Comparison of ENCODE assay signal across 1 cellular context in genomic region chr13:99425485-99426341, GRCh38.
TF ChIP-seq lines count a peak whose summit lies in the region.

No MANE protein-coding gene starts in this region.

TF ChIP-seq in GM23338, 12 proteins besides CTCF, POLR2A, EP300 and RAD21:
- TF ChIP-seq, protein P1, sequence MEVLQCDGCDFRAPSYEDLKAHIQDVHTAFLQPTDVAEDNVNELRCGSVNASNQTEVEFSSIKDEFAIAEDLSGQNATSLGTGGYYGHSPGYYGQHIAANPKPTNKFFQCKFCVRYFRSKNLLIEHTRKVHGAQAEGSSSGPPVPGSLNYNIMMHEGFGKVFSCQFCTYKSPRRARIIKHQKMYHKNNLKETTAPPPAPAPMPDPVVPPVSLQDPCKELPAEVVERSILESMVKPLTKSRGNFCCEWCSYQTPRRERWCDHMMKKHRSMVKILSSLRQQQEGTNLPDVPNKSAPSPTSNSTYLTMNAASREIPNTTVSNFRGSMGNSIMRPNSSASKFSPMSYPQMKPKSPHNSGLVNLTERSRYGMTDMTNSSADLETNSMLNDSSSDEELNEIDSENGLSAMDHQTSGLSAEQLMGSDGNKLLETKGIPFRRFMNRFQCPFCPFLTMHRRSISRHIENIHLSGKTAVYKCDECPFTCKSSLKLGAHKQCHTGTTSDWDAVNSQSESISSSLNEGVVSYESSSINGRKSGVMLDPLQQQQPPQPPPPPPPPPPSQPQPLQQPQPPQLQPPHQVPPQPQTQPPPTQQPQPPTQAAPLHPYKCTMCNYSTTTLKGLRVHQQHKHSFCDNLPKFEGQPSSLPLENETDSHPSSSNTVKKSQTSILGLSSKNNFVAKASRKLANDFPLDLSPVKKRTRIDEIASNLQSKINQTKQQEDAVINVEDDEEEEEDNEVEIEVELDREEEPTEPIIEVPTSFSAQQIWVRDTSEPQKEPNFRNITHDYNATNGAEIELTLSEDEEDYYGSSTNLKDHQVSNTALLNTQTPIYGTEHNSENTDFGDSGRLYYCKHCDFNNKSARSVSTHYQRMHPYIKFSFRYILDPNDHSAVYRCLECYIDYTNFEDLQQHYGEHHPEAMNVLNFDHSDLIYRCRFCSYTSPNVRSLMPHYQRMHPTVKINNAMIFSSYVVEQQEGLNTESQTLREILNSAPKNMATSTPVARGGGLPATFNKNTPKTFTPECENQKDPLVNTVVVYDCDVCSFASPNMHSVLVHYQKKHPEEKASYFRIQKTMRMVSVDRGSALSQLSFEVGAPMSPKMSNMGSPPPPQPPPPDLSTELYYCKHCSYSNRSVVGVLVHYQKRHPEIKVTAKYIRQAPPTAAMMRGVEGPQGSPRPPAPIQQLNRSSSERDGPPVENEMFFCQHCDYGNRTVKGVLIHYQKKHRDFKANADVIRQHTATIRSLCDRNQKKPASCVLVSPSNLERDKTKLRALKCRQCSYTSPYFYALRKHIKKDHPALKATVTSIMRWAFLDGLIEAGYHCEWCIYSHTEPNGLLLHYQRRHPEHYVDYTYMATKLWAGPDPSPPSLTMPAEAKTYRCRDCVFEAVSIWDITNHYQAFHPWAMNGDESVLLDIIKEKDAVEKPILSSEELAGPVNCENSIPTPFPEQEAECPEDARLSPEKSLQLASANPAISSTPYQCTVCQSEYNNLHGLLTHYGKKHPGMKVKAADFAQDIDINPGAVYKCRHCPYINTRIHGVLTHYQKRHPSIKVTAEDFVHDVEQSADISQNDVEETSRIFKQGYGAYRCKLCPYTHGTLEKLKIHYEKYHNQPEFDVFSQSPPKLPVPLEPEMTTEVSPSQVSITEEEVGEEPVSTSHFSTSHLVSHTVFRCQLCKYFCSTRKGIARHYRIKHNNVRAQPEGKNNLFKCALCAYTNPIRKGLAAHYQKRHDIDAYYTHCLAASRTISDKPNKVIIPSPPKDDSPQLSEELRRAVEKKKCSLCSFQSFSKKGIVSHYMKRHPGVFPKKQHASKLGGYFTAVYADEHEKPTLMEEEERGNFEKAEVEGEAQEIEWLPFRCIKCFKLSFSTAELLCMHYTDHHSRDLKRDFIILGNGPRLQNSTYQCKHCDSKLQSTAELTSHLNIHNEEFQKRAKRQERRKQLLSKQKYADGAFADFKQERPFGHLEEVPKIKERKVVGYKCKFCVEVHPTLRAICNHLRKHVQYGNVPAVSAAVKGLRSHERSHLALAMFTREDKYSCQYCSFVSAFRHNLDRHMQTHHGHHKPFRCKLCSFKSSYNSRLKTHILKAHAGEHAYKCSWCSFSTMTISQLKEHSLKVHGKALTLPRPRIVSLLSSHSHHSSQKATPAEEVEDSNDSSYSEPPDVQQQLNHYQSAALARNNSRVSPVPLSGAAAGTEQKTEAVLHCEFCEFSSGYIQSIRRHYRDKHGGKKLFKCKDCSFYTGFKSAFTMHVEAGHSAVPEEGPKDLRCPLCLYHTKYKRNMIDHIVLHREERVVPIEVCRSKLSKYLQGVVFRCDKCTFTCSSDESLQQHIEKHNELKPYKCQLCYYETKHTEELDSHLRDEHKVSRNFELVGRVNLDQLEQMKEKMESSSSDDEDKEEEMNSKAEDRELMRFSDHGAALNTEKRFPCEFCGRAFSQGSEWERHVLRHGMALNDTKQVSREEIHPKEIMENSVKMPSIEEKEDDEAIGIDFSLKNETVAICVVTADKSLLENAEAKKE (CRISPR knock-in tag; IDR thresholded peaks at IDR 0.05): no peak
- TF ChIP-seq REST (IDR thresholded peaks at IDR 0.05; ENCODE audit: unreplicated experiment) (no peak), EZH2 (IDR thresholded peaks at IDR 0.05; ENCODE audit: low read depth, unreplicated experiment) (no peak), CREB1 (CRISPR knock-in tag; IDR thresholded peaks at IDR 0.05; ENCODE audit: low read depth) (no peak), ETS1 (IDR thresholded peaks at IDR 0.05) (no peak), ZNF114 (CRISPR knock-in tag; IDR thresholded peaks at IDR 0.05) (no peak), STAT1 (IDR thresholded peaks at IDR 0.05; ENCODE audit: unreplicated experiment) (no peak), JUNB (IDR thresholded peaks at IDR 0.05; ENCODE audit: unreplicated experiment) (no peak), EZH2phosphoT487 (IDR thresholded peaks at IDR 0.05; ENCODE audit: unreplicated experiment) (no peak), ZNF331 (CRISPR knock-in tag; IDR thresholded peaks at IDR 0.05; ENCODE audit: low read depth) (no peak), NANOG (IDR thresholded peaks at IDR 0.05; ENCODE audit: borderline replicate concordance) (no peak), POLR2AphosphoS5 (IDR thresholded peaks at IDR 0.05; ENCODE audit: low read depth) (no peak)
TF ChIP-seq in GM23338: peak in this region for 0.
